8 cellular contexts compared by ENCODE assay signal in the genomic region with DNA sequence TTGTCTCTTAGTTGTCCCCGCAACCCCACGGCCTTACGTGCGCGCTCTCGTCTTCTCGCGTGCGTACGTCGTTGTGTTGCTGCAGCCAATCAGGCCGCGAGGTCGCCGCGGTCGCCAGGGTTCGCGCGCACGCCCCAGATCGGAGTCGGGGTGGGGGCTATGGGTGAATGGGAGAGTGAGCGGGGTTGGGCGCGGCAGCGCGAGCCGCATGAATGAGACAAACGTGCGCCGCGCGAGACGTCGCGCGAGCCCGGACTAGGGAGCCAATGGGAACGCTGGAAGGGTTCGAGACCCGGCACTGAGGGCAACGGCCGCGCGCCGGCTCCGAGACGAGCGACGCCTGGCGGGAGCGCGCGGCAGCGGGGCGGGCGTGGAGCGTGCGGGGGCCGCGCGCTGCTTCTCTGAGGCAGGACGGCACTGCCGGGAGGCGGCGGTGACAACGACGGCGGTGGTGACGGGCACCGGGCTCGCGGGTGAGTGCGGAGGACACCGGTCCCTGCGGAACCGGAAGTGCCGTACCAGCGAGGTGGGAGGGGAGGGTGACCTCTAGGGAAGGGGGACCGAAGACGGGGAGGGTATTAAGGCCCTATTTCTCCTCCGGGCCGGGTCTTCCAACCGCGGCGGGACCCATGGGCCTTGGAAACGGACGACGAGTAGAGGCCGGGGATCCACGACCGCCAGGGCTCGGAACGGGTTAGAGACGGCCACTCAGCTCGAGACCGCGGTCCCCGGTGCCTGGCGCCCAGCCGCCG. TPM values are rescaled to one million over a fixed set of nuclear protein-coding genes. Genes with fewer than 3 reads are reported as not detected.
A peak's percentile ranks its signal among the peaks of the same experiment; 100 is the strongest.
DNase-seq lines count a peak whose midpoint lies in the region; ATAC-seq, FAIRE-seq and TF ChIP-seq lines count a peak whose summit lies in the region.

TSS of gene ZDHHC5 (plus strand) at position 400 of the 752 bp plus-strand sequence. CDS start 4,977 bp downstream, outside the sequence.

- H3K9ac ChIP-seq in OCI-LY3 (ENCODE audit: low read length) (peak within 1 kb of the TSS; percentile 98), endothelial cell of umbilical vein (replicated peaks; ENCODE audit: extremely low read depth, insufficient read depth, low read length) (peak within 1 kb of the TSS; percentile 98)

- peak; percentile 77 for ATAC-seq in GM21447 (IDR thresholded peaks at IDR 0.05; ENCODE audit: unreplicated experiment)

- H3K9me3 ChIP-seq in OCI-LY3 (ENCODE audit: insufficient read depth, low read length) (no peaks in the 10 kb centered on the region), endothelial cell of umbilical vein (replicated peaks; ENCODE audit: control insufficient read depth, insufficient read depth, low read length) (no peaks in the 10 kb centered on the region)

- H3K4me2 ChIP-seq in OCI-LY3 (ENCODE audit: low read length): peak within 1 kb of the TSS; percentile 85
- H3K4me2 ChIP-seq in endothelial cell of umbilical vein (ENCODE audit: insufficient read depth, low read length): peak within 1 kb of the TSS; percentile 99

- DNase-seq in D721Med (ENCODE audit: insufficient read length, low spot score) (peak; percentile 85), HuH-7.5 (ENCODE audit: low spot score) (peak; percentile 100), endothelial cell of umbilical vein (ENCODE audit: low read depth, low spot score) (peak; percentile 100), middle frontal gyrus (ENCODE audit: extremely low spot score, low spot score) (peak; percentile 97)
- DNase-seq in activated CD8-positive, alpha-beta memory T cell treated with anti-CD3 and anti-CD28 coated beads, Interleukin-2, amount 50 U/mL, for 48 hours: peak; percentile 99
- DNase-seq in stimulated activated CD8-positive, alpha-beta memory T cell treated with anti-CD3 and anti-CD28 coated beads, Interleukin-2, amount 100 ng/mL, for 48 hours (ENCODE audit: low read depth in 2 of 2): peak; percentile 98 to 99

- POLR2A ChIA-PET in endothelial cell of umbilical vein (lab: Charles Lee): no interaction called here

- TF ChIP-seq POLR2A in endothelial cell of umbilical vein (IDR thresholded peaks at IDR 0.05; ENCODE audit: low read depth, low read length): peak; percentile 93

- intact Hi-C loops in endothelial cell of umbilical vein (cut with micrococcal nuclease): loop anchor here (1.0 to 10.0 kb wide), 9 partner anchors 11 to 910 kb away; partner anchors contain the start of genes CLP1, MED19, P2RX3 and SELENOH

- H2AFZ ChIP-seq in OCI-LY3 (ENCODE audit: low read depth, low read length): peak within 1 kb of the TSS; percentile 88
- peak within 1 kb of the TSS; percentile 97 for H2AFZ ChIP-seq in endothelial cell of umbilical vein (ENCODE audit: low read depth, low read length)

- CTCF ChIA-PET in endothelial cell of umbilical vein (lab: Charles Lee): interaction anchor here (0.7 to 1.6 kb wide), 2 partner anchors 12 to 605 kb away, joined by 3 read pairs; no protein-coding TSS in a partner anchor

- dilution Hi-C loops in endothelial cell of umbilical vein (cut with MboI; ENCODE audit: extremely low pct_ligation_motif_present, low sequenced_read_pairs): no loop called here

- BruUV-seq in endothelial cell of umbilical vein (replicated peaks; lab: Mats Ljungman, UMichigan): no TSS peak

- H3K4me1 ChIP-seq in OCI-LY3 (ENCODE audit: low read length): peaks cover 18% of the 10 kb centered on the region
- H3K4me1 ChIP-seq in endothelial cell of umbilical vein (ENCODE audit: control insufficient read depth, extremely low read depth, insufficient read depth, low read length): peaks cover 15% of the 10 kb centered on the region

- H4K20me1 ChIP-seq in OCI-LY3 (ENCODE audit: insufficient read depth, low read length) (peaks cover 5% of the 10 kb centered on the region; the same call in 1 of the 2 replicates), endothelial cell of umbilical vein (replicated peaks; ENCODE audit: control insufficient read depth, extremely low read depth, insufficient read depth, low read length) (no peaks in the 10 kb centered on the region)

- peaks cover 15% of the 10 kb centered on the region for H3K36me3 ChIP-seq in OCI-LY3 (replicated peaks; ENCODE audit: low read depth, low read length)
- H3K36me3 ChIP-seq in endothelial cell of umbilical vein (ENCODE audit: control insufficient read depth in 2 of 2, extremely low read depth in 1 of 2, insufficient read depth in 2 of 2, low read length in 2 of 2): peaks cover 3 to 5% of the 10 kb centered on the region in 2 experiments

- peak within 1 kb of the TSS; percentile 97 for H3K4me3 ChIP-seq in OCI-LY3 (ENCODE audit: low read length)
- H3K4me3 ChIP-seq in endothelial cell of umbilical vein (replicated peaks in 1 of 3; ENCODE audit: insufficient read depth in 1 of 3, low read depth in 1 of 3, low read length in 3 of 3): peak within 1 kb of the TSS; percentile 67 to 95 (median 77)

- H3K27me3 ChIP-seq in OCI-LY3 (ENCODE audit: low read depth, low read length) (no peaks in the 10 kb centered on the region), endothelial cell of umbilical vein (ENCODE audit: control insufficient read depth in 2 of 2, insufficient read depth in 2 of 2, low read length in 2 of 2) (no peaks in the 10 kb centered on the region)

- H3K79me2 ChIP-seq in OCI-LY3 (ENCODE audit: low read length): peaks cover 49% of the 10 kb centered on the region
- H3K79me2 ChIP-seq in endothelial cell of umbilical vein (ENCODE audit: control insufficient read depth, insufficient read depth, low read length): peaks cover 47% of the 10 kb centered on the region

- H3K9me1 ChIP-seq in endothelial cell of umbilical vein (replicated peaks; ENCODE audit: control insufficient read depth, extremely low read depth, insufficient read depth, low read length): no peaks in the 10 kb centered on the region

- H3K27ac ChIP-seq in OCI-LY3 (ENCODE audit: low read length) (peak within 1 kb of the TSS; percentile 80), endothelial cell of umbilical vein (ENCODE audit: insufficient read depth, low read depth, low read length) (peak within 1 kb of the TSS; percentile 98)

- TF ChIP-seq CTCF in D721Med (IDR thresholded peaks at IDR 0.05; ENCODE audit: insufficient read depth, missing control alignments) (peak; percentile 33), OCI-LY3 (IDR thresholded peaks at IDR 0.05; ENCODE audit: low read depth, low read length) (peak; percentile 44), endothelial cell of umbilical vein (IDR thresholded peaks at IDR 0.05; ENCODE audit: extremely low read depth in 1 of 2, insufficient read depth in 1 of 2, low read depth in 1 of 2, low read length in 2 of 2) (peak; percentile 53 to 56)

- FAIRE-seq in D721Med (lab: Jason Lieb, UNC) (no peak), endothelial cell of umbilical vein (lab: Jason Lieb, UNC) (peak; percentile 97)

TF ChIP-seq in endothelial cell of umbilical vein, 7 proteins besides CTCF, POLR2A, EP300 and RAD21:
- TF ChIP-seq, protein P1, sequence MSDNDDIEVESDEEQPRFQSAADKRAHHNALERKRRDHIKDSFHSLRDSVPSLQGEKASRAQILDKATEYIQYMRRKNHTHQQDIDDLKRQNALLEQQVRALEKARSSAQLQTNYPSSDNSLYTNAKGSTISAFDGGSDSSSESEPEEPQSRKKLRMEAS (IDR thresholded peaks at IDR 0.05; ENCODE audit: insufficient read depth, insufficient read length): no peak
- peak; percentile 96 for TF ChIP-seq POLR2AphosphoS5 (IDR thresholded peaks at IDR 0.05; ENCODE audit: insufficient read depth, low read depth, low read length)

RNA-seq across cellular contexts. Expression of gene ZDHHC5, which starts in this region (rescaled TPM):
- total RNA-seq in endothelial cell of umbilical vein: 67.4 and 74.0 TPM in 2 replicates
- 52.9 and 61.1 TPM in 2 replicates for polyA plus RNA-seq in endothelial cell of umbilical vein
- 49.5 and 54.7 TPM in 2 replicates for polyA plus RNA-seq in endothelial cell of umbilical vein (2011; cell fraction: cytosol; rRNA removed)
- polyA plus RNA-seq in endothelial cell of umbilical vein (2011; cell fraction: nucleus; rRNA removed): 58.1 and 61.0 TPM in 2 replicates
- polyA plus RNA-seq in endothelial cell of umbilical vein (2012): 54.9 and 55.5 TPM in 2 replicates
- polyA minus RNA-seq in endothelial cell of umbilical vein: 110 and 138 TPM in 2 replicates
- polyA minus RNA-seq in endothelial cell of umbilical vein (2011; cell fraction: cytosol; rRNA and poly(A)+ RNA removed): 31.7 TPM
- 34.6 and 49.5 TPM in 2 replicates for polyA minus RNA-seq in endothelial cell of umbilical vein (2011; cell fraction: nucleus; rRNA and poly(A)+ RNA removed)

Comparison
In these comparisons a context has a peak if more than half of its experiments do, and no peak if none do; other contexts are left out.
1. Peak in every context shown above with its lines: DNase-seq, ATAC-seq, H3K4me3 ChIP-seq and H3K27ac ChIP-seq.